In the genomic region with DNA sequence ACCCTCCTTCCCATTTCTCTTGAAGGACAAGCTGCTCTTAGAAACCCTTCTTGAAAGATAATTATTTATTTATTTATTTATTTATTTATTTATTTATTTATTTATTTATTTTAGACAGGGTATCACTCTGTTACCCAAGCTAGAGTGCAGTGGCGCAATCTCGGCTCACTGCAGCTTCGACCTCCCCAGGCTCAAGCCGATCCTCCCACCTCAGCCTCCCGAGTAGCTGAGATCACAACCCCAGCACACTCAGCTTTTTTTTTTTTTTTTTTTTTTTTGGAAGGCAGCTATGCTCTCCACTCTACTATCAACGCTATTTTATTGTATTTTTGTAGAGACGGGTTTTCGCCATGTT, we compare ENCODE assay signal across 1 cellular context.
TF ChIP-seq lines count a peak whose summit lies in the region.

No MANE protein-coding gene starts in this region.

TF ChIP-seq in HEK293, 187 proteins besides CTCF, POLR2A, EP300 and RAD21 (continued from another document and continues in another):
- TF ChIP-seq, protein P1, sequence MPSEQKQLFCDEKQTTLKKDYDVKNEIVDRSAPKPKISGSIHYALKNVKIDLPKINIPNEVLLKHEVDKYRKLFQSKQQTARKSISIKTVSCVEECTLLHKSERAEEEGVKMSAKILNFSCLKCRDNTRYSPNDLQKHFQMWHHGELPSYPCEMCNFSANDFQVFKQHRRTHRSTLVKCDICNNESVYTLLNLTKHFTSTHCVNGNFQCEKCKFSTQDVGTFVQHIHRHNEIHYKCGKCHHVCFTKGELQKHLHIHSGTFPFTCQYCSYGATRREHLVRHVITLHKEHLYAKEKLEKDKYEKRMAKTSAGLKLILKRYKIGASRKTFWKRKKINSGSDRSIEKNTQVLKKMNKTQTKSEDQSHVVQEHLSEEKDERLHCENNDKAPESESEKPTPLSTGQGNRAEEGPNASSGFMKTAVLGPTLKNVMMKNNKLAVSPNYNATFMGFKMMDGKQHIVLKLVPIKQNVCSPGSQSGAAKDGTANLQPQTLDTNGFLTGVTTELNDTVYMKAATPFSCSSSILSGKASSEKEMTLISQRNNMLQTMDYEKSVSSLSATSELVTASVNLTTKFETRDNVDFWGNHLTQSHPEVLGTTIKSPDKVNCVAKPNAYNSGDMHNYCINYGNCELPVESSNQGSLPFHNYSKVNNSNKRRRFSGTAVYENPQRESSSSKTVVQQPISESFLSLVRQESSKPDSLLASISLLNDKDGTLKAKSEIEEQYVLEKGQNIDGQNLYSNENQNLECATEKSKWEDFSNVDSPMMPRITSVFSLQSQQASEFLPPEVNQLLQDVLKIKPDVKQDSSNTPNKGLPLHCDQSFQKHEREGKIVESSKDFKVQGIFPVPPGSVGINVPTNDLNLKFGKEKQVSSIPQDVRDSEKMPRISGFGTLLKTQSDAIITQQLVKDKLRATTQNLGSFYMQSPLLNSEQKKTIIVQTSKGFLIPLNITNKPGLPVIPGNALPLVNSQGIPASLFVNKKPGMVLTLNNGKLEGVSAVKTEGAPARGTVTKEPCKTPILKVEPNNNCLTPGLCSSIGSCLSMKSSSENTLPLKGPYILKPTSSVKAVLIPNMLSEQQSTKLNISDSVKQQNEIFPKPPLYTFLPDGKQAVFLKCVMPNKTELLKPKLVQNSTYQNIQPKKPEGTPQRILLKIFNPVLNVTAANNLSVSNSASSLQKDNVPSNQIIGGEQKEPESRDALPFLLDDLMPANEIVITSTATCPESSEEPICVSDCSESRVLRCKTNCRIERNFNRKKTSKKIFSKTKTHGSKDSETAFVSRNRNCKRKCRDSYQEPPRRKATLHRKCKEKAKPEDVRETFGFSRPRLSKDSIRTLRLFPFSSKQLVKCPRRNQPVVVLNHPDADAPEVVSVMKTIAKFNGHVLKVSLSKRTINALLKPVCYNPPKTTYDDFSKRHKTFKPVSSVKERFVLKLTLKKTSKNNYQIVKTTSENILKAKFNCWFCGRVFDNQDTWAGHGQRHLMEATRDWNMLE (tag by site-specific recombination; conservative IDR thresholded peaks at IDR 0.05; ENCODE audit: low read depth) = peak; percentile 95
- TF ChIP-seq ZNF202 (tag by site-specific recombination; IDR thresholded peaks at IDR 0.05; ENCODE audit: borderline replicate concordance) (peak; percentile 92; the same call in 1 of the 2 replicates), ZNF629 (tag by site-specific recombination; IDR thresholded peaks at IDR 0.05) (peak; percentile 61), ZNF426 (tag by site-specific recombination; IDR thresholded peaks at IDR 0.05) (peak; percentile 97), ZFP69B (tag by site-specific recombination; IDR thresholded peaks at IDR 0.05) (no peak), ZNF292 (tag by site-specific recombination; IDR thresholded peaks at IDR 0.05; ENCODE audit: borderline replicate concordance, low read depth) (0 out of 2 replicates have a peak, but pooled peaks have one; percentile 33), ZNF777 (tag by site-specific recombination; IDR thresholded peaks at IDR 0.05; ENCODE audit: borderline replicate concordance) (no peak), ZNF121 (tag by site-specific recombination; IDR thresholded peaks at IDR 0.05) (peak; percentile 56; the same call in 1 of the 2 replicates), GLI2 (tag by site-specific recombination; IDR thresholded peaks at IDR 0.05; ENCODE audit: borderline replicate concordance, low read depth) (peak; percentile 79; the same call in 1 of the 2 replicates), ZNF366 (tag by site-specific recombination; conservative IDR thresholded peaks at IDR 0.05) (peak; percentile 33; the same call in 1 of the 2 replicates), ZNF558 (tag by site-specific recombination; IDR thresholded peaks at IDR 0.05) (peak; percentile 80), ZBTB1 (tag by site-specific recombination; IDR thresholded peaks at IDR 0.05) (0 out of 2 replicates have a peak, but pooled peaks have one; percentile 56), SP3 (tag by site-specific recombination; IDR thresholded peaks at IDR 0.05) (peak; percentile 30; the same call in 1 of the 2 replicates), RBAK (tag by site-specific recombination; IDR thresholded peaks at IDR 0.05) (peak; percentile 68; the same call in 1 of the 2 replicates), ZNF571 (tag by site-specific recombination; IDR thresholded peaks at IDR 0.05) (no peak), ZNF529 (tag by site-specific recombination; IDR thresholded peaks at IDR 0.05; ENCODE audit: insufficient replicate concordance) (peak; percentile 70), ZNF266 (tag by site-specific recombination; IDR thresholded peaks at IDR 0.05; ENCODE audit: low read depth) (peak; percentile 79; the same call in 1 of the 2 replicates), ZNF670 (tag by site-specific recombination; IDR thresholded peaks at IDR 0.05; ENCODE audit: low read depth) (no peak), ZNF555 (tag by site-specific recombination; conservative IDR thresholded peaks at IDR 0.05) (peak; percentile 95), ZNF677 (tag by site-specific recombination; IDR thresholded peaks at IDR 0.05) (no peak), ZNF138 (tag by site-specific recombination; IDR thresholded peaks at IDR 0.05; ENCODE audit: borderline replicate concordance) (peak; percentile 89; the same call in 1 of the 2 replicates), ZNF223 (tag by site-specific recombination; IDR thresholded peaks at IDR 0.05) (peak; percentile 58; the same call in 1 of the 2 replicates), ZNF654 (tag by site-specific recombination; IDR thresholded peaks at IDR 0.05; ENCODE audit: low read depth) (peak; percentile 53), ZNF830 (tag by site-specific recombination; IDR thresholded peaks at IDR 0.05; ENCODE audit: low read depth) (no peak), ZFP37 (tag by site-specific recombination; IDR thresholded peaks at IDR 0.05) (peak; percentile 41; the same call in 1 of the 2 replicates), ZBTB21 (tag by site-specific recombination; IDR thresholded peaks at IDR 0.05) (peak; percentile 63; the same call in 1 of the 2 replicates), BCL11B (tag by site-specific recombination; IDR thresholded peaks at IDR 0.05; ENCODE audit: low read depth) (no peak), ZNF140 (tag by site-specific recombination; IDR thresholded peaks at IDR 0.05) (peak; percentile 75; the same call in 1 of the 2 replicates), ZXDB (tag by site-specific recombination; IDR thresholded peaks at IDR 0.05) (peak; percentile 87), ZNF394 (tag by site-specific recombination; IDR thresholded peaks at IDR 0.05; ENCODE audit: borderline replicate concordance) (peak; percentile 97), ZNF302 (tag by site-specific recombination; IDR thresholded peaks at IDR 0.05; ENCODE audit: low read depth) (0 out of 2 replicates have a peak, but pooled peaks have one; percentile 30), ZNF560 (tag by site-specific recombination; IDR thresholded peaks at IDR 0.05; ENCODE audit: borderline replicate concordance) (peak; percentile 94), ZNF19 (tag by site-specific recombination; IDR thresholded peaks at IDR 0.05; ENCODE audit: low read depth) (peak; percentile 86; the same call in 1 of the 2 replicates), ZNF510 (tag by site-specific recombination; IDR thresholded peaks at IDR 0.05; ENCODE audit: insufficient replicate concordance) (peak; percentile 83), ZNF623 (tag by site-specific recombination; IDR thresholded peaks at IDR 0.05) (peak; percentile 85), ZNF354C (tag by site-specific recombination; IDR thresholded peaks at IDR 0.05; ENCODE audit: borderline replicate concordance, low read depth) (peak; percentile 88; the same call in 1 of the 2 replicates), ZFP3 (tag by site-specific recombination; IDR thresholded peaks at IDR 0.05; ENCODE audit: low read depth) (0 out of 2 replicates have a peak, but pooled peaks have one; percentile 8), SP2 (tag by site-specific recombination; IDR thresholded peaks at IDR 0.05) (no peak), ZNF514 (tag by site-specific recombination; IDR thresholded peaks at IDR 0.05) (0 out of 2 replicates have a peak, but pooled peaks have one; percentile 30)
- TF ChIP-seq, protein P2, sequence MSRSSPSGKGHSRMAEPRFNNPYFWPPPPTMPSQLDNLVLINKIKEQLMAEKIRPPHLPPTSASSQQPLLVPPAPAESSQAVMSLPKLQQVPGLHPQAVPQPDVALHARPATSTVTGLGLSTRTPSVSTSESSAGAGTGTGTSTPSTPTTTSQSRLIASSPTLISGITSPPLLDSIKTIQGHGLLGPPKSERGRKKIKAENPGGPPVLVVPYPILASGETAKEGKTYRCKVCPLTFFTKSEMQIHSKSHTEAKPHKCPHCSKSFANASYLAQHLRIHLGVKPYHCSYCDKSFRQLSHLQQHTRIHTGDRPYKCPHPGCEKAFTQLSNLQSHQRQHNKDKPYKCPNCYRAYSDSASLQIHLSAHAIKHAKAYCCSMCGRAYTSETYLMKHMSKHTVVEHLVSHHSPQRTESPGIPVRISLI (tag by site-specific recombination; IDR thresholded peaks at IDR 0.05) = peak; percentile 75
- TF ChIP-seq, protein P3, sequence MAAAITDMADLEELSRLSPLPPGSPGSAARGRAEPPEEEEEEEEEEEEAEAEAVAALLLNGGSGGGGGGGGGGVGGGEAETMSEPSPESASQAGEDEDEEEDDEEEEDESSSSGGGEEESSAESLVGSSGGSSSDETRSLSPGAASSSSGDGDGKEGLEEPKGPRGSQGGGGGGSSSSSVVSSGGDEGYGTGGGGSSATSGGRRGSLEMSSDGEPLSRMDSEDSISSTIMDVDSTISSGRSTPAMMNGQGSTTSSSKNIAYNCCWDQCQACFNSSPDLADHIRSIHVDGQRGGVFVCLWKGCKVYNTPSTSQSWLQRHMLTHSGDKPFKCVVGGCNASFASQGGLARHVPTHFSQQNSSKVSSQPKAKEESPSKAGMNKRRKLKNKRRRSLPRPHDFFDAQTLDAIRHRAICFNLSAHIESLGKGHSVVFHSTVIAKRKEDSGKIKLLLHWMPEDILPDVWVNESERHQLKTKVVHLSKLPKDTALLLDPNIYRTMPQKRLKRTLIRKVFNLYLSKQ (tag by site-specific recombination; IDR thresholded peaks at IDR 0.05; ENCODE audit: borderline replicate concordance) = peak; percentile 35; the same call in 1 of the 2 replicates
- TF ChIP-seq, protein P4, sequence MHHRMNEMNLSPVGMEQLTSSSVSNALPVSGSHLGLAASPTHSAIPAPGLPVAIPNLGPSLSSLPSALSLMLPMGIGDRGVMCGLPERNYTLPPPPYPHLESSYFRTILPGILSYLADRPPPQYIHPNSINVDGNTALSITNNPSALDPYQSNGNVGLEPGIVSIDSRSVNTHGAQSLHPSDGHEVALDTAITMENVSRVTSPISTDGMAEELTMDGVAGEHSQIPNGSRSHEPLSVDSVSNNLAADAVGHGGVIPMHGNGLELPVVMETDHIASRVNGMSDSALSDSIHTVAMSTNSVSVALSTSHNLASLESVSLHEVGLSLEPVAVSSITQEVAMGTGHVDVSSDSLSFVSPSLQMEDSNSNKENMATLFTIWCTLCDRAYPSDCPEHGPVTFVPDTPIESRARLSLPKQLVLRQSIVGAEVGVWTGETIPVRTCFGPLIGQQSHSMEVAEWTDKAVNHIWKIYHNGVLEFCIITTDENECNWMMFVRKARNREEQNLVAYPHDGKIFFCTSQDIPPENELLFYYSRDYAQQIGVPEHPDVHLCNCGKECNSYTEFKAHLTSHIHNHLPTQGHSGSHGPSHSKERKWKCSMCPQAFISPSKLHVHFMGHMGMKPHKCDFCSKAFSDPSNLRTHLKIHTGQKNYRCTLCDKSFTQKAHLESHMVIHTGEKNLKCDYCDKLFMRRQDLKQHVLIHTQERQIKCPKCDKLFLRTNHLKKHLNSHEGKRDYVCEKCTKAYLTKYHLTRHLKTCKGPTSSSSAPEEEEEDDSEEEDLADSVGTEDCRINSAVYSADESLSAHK (tag by site-specific recombination; IDR thresholded peaks at IDR 0.05) = peak; percentile 65; the same call in 1 of the 2 replicates
- TF ChIP-seq, protein P5, sequence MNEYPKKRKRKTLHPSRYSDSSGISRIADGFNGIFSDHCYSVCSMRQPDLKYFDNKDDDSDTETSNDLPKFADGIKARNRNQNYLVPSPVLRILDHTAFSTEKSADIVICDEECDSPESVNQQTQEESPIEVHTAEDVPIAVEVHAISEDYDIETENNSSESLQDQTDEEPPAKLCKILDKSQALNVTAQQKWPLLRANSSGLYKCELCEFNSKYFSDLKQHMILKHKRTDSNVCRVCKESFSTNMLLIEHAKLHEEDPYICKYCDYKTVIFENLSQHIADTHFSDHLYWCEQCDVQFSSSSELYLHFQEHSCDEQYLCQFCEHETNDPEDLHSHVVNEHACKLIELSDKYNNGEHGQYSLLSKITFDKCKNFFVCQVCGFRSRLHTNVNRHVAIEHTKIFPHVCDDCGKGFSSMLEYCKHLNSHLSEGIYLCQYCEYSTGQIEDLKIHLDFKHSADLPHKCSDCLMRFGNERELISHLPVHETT (tag by site-specific recombination; IDR thresholded peaks at IDR 0.05) = peak; percentile 57; the same call in 1 of the 2 replicates
- TF ChIP-seq, protein P6, sequence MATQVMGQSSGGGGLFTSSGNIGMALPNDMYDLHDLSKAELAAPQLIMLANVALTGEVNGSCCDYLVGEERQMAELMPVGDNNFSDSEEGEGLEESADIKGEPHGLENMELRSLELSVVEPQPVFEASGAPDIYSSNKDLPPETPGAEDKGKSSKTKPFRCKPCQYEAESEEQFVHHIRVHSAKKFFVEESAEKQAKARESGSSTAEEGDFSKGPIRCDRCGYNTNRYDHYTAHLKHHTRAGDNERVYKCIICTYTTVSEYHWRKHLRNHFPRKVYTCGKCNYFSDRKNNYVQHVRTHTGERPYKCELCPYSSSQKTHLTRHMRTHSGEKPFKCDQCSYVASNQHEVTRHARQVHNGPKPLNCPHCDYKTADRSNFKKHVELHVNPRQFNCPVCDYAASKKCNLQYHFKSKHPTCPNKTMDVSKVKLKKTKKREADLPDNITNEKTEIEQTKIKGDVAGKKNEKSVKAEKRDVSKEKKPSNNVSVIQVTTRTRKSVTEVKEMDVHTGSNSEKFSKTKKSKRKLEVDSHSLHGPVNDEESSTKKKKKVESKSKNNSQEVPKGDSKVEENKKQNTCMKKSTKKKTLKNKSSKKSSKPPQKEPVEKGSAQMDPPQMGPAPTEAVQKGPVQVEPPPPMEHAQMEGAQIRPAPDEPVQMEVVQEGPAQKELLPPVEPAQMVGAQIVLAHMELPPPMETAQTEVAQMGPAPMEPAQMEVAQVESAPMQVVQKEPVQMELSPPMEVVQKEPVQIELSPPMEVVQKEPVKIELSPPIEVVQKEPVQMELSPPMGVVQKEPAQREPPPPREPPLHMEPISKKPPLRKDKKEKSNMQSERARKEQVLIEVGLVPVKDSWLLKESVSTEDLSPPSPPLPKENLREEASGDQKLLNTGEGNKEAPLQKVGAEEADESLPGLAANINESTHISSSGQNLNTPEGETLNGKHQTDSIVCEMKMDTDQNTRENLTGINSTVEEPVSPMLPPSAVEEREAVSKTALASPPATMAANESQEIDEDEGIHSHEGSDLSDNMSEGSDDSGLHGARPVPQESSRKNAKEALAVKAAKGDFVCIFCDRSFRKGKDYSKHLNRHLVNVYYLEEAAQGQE (tag by site-specific recombination; IDR thresholded peaks at IDR 0.05) = peak; percentile 76
- TF ChIP-seq, protein P7, sequence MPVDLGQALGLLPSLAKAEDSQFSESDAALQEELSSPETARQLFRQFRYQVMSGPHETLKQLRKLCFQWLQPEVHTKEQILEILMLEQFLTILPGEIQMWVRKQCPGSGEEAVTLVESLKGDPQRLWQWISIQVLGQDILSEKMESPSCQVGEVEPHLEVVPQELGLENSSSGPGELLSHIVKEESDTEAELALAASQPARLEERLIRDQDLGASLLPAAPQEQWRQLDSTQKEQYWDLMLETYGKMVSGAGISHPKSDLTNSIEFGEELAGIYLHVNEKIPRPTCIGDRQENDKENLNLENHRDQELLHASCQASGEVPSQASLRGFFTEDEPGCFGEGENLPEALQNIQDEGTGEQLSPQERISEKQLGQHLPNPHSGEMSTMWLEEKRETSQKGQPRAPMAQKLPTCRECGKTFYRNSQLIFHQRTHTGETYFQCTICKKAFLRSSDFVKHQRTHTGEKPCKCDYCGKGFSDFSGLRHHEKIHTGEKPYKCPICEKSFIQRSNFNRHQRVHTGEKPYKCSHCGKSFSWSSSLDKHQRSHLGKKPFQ (tag by site-specific recombination; IDR thresholded peaks at IDR 0.05) = peak; percentile 24; the same call in 1 of the 2 replicates
